Comparison of ENCODE assay signal across 11 cellular contexts in genomic region chr4:30722916-30723270, GRCh38. TPM values are rescaled to one million over a fixed set of nuclear protein-coding genes. Genes with fewer than 3 reads are reported as not detected.
DNase-seq lines count a peak whose midpoint lies in the region; TF ChIP-seq lines count a peak whose summit lies in the region.
"Had no signal": no experiment of that assay in that cellular context is flagged by ENCODE, and none has a peak within 500 bp of the region (broad histone marks: within the 10 kb centered on the region; RNA-seq: fewer than 3 reads in every experiment).

No MANE protein-coding gene starts in this region.

- DNase-seq in activated naive CD4-positive, alpha-beta T cell treated with anti-CD3 and anti-CD28 coated beads, Interleukin-2, amount 10 ng/mL, durations not matched to agents 7 days and 5 days: no peak
- no peak for DNase-seq in activated naive CD4-positive, alpha-beta T cell (lab: John Stamatoyannopoulos, UW)
- DNase-seq in epithelial cell of esophagus (ENCODE audit: low read depth): no peak
- DNase-seq in type B pancreatic cell (ENCODE audit: extremely low spot score, unreplicated experiment): no peak
- DNase-seq in activated CD4-positive, alpha-beta T cell treated with anti-CD3 and anti-CD28 coated beads, Interleukin-2, amount 50 U/mL, for 4 hours: no peak
- no peak for DNase-seq in hippocampal formation (lab: John Stamatoyannopoulos, UW)
- DNase-seq in posterior vena cava (ENCODE audit: low spot score): no peak
- DNase-seq: NCI-H2171, small intestine, testis had no signal

- H3K4me1 Mint-ChIP-seq in activated naive CD4-positive, alpha-beta T cell treated with anti-CD3 and anti-CD28 coated beads, Interleukin-2, amount 10 ng/mL, durations not matched to agents 7 days and 5 days: peaks cover 20% of the 10 kb centered on the region
- peaks cover 36% of the 10 kb centered on the region for H3K4me1 Mint-ChIP-seq in type B pancreatic cell (ENCODE audit: unreplicated experiment)

- H3K27me3 ChIP-seq in muscle layer of colon (ENCODE audit: control insufficient read depth in 1 of 2, insufficient read depth in 2 of 2, low read length in 2 of 2): no peaks in the 10 kb centered on the region

- no peak overlapping the region for H3K4me3 Mint-ChIP-seq in activated naive CD4-positive, alpha-beta T cell treated with anti-CD3 and anti-CD28 coated beads, Interleukin-2, amount 10 ng/mL, durations not matched to agents 7 days and 5 days
- peak overlapping the region; percentile 94 for H3K4me3 Mint-ChIP-seq in type B pancreatic cell

- H3K36me3 Mint-ChIP-seq in activated naive CD4-positive, alpha-beta T cell treated with anti-CD3 and anti-CD28 coated beads, Interleukin-2, amount 10 ng/mL, durations not matched to agents 7 days and 5 days: peaks cover 14% of the 10 kb centered on the region
- peaks cover 16% of the 10 kb centered on the region for H3K36me3 Mint-ChIP-seq in type B pancreatic cell

- H3K4me3 ChIP-seq in epithelial cell of esophagus (ENCODE audit: low read length): peak overlapping the region; percentile 52
- H3K4me3 ChIP-seq in muscle layer of colon (ENCODE audit: low read depth in 1 of 2, low read length in 2 of 2): peak overlapping the region; percentile 73 to 83

- intact Hi-C loops in posterior vena cava (cut with DNase I): loop anchor here in 1 of 2 donors (10.0 kb wide), 1 partner anchor 142 kb away; no protein-coding TSS in a partner anchor

- no peaks in the 10 kb centered on the region for H3K9me3 ChIP-seq in muscle layer of colon (ENCODE audit: low read length)
- H3K9me3 ChIP-seq: testis had no signal

- peak overlapping the region; percentile 64 for H3K27ac Mint-ChIP-seq in activated naive CD4-positive, alpha-beta T cell treated with anti-CD3 and anti-CD28 coated beads, Interleukin-2, amount 10 ng/mL, durations not matched to agents 7 days and 5 days
- H3K27ac Mint-ChIP-seq in type B pancreatic cell: peak overlapping the region; percentile 84

- H3K27me3 Mint-ChIP-seq in activated naive CD4-positive, alpha-beta T cell treated with anti-CD3 and anti-CD28 coated beads, Interleukin-2, amount 10 ng/mL, durations not matched to agents 7 days and 5 days: peaks cover 60% of the 10 kb centered on the region
- H3K27me3 Mint-ChIP-seq in type B pancreatic cell: peaks cover 5% of the 10 kb centered on the region

- no peaks in the 10 kb centered on the region for H3K36me3 ChIP-seq in muscle layer of colon (ENCODE audit: insufficient read depth, low read length)

- H3K9me3 Mint-ChIP-seq in activated naive CD4-positive, alpha-beta T cell treated with anti-CD3 and anti-CD28 coated beads, Interleukin-2, amount 10 ng/mL, durations not matched to agents 7 days and 5 days: no peaks in the 10 kb centered on the region
- H3K9me3 Mint-ChIP-seq in type B pancreatic cell: no peaks in the 10 kb centered on the region

- H3K9ac ChIP-seq in muscle layer of colon (ENCODE audit: low read length): peak overlapping the region; percentile 54

- TF ChIP-seq CTCF in epithelial cell of esophagus (IDR thresholded peaks at IDR 0.05; ENCODE audit: insufficient read depth, low read depth, low read length, missing control alignments) (no peak), type B pancreatic cell (conservative IDR thresholded peaks at IDR 0.05) (no peak)

- peak overlapping the region; percentile 1 for H3K27ac ChIP-seq in muscle layer of colon (ENCODE audit: low read depth, low read length)
- H3K27ac ChIP-seq: testis had no signal

- CTCF ChIA-PET in activated naive CD4-positive, alpha-beta T cell treated with anti-CD3 and anti-CD28 coated beads, Interleukin-2, amount 10 ng/mL, durations not matched to agents 7 days and 5 days (lab: Charles Lee): no interaction called here

- no peaks in the 10 kb centered on the region for H3K4me1 ChIP-seq in muscle layer of colon (ENCODE audit: insufficient read depth, low read length)

RNA-seq across cellular contexts. Expression of gene PCDH7, which starts 2.7 kb away (rescaled TPM):
- total RNA-seq in type B pancreatic cell (ENCODE audit: low replicate concordance) (93.8 and 95.9 TPM in 2 replicates), posterior vena cava (100 to 1,000 TPM; 107 to 124 TPM)
